ENCODE assay signal across 8 cellular contexts in genomic region chr17:55238931-55239297, GRCh38. TPM values are rescaled to one million over a fixed set of nuclear protein-coding genes. Genes with fewer than 3 reads are reported as not detected.
A peak's percentile ranks its signal among the peaks of the same experiment; 100 is the strongest.
DNase-seq lines count a peak whose midpoint lies in the region; TF ChIP-seq lines count a peak whose summit lies in the region.

No MANE protein-coding gene starts in this region.

- WGBS in adrenal gland, 4 donors: 1 to 3% (median 1%) methylated on average over 4 of the region's 4 CpGs

- DNase-seq in ELR (ENCODE audit: low read depth): peak; percentile 21
- DNase-seq in NCI-H1694 (lab: John Stamatoyannopoulos, UW): peak; percentile 30
- DNase-seq in adrenal gland: peak in 4 of 7 donors; percentile 21 to 68 (median 34)
- no peak for DNase-seq in activated CD4-positive, CD25-positive, alpha-beta regulatory T cell (lab: John Stamatoyannopoulos, UW)
- DNase-seq in AG08396 (ENCODE audit: low spot score): no peak

- no peaks in the 10 kb centered on the region for H3K9me3 ChIP-seq in HEK293 (ENCODE audit: control insufficient read depth, insufficient read depth, low read depth, low read length)
- no peaks in the 10 kb centered on the region for H3K9me3 ChIP-seq in adrenal gland (replicated peaks in 1 of 3)
- H3K9me3 ChIP-seq in iPS-15b (ENCODE audit: control insufficient read depth, insufficient read depth, low read length): no peaks in the 10 kb centered on the region
- H3K9me3 ChIP-seq in skeletal muscle tissue (ENCODE audit: control insufficient read depth in 3 of 3, low read length in 3 of 3): no peaks in the 10 kb centered on the region

- no peak for TF ChIP-seq POLR2A in adrenal gland (IDR thresholded peaks at IDR 0.05)

- intact Hi-C loops in adrenal gland (cut with DNase I): loop anchor here in 1 of 2 donors (10.0 kb wide), 1 partner anchor 184 kb away; no protein-coding TSS in a partner anchor

- H3K4me3 ChIP-seq in HEK293 (ENCODE audit: low read depth, low read length) (peak overlapping the region; percentile 53), adrenal gland (peak overlapping the region in 2 of 4 donors; percentile 39 to 63), iPS-15b (ENCODE audit: low read depth, low read length) (peak overlapping the region; percentile 77), skeletal muscle tissue (ENCODE audit: low read length in 3 of 3) (peak overlapping the region; percentile 76 to 86 (median 78))

- H3K27me3 ChIP-seq in adrenal gland: no peaks in the 10 kb centered on the region
- peaks cover 22% of the 10 kb centered on the region for H3K27me3 ChIP-seq in iPS-15b (ENCODE audit: control insufficient read depth, insufficient read depth, low read length)
- H3K27me3 ChIP-seq in skeletal muscle tissue (ENCODE audit: control insufficient read depth in 3 of 3, insufficient read depth in 3 of 3, low read length in 3 of 3): no peaks in the 10 kb centered on the region

- H3K4me1 ChIP-seq in HEK293 (ENCODE audit: control insufficient read depth, insufficient read depth, low read length) (no peaks in the 10 kb centered on the region), adrenal gland (replicated peaks in 1 of 2) (peaks cover 0 to 20% of the 10 kb centered on the region in 2 donors), iPS-15b (ENCODE audit: control insufficient read depth, insufficient read depth, low read length) (peaks cover 3% of the 10 kb centered on the region), skeletal muscle tissue (ENCODE audit: control insufficient read depth in 3 of 3, insufficient read depth in 3 of 3, low read length in 3 of 3) (peaks cover 5 to 14% (median 10%) of the 10 kb centered on the region in 3 donors)

- H3K9ac ChIP-seq in iPS-15b (ENCODE audit: low read depth, low read length): no peak overlapping the region
- H3K9ac ChIP-seq in skeletal muscle tissue (ENCODE audit: low read depth in 1 of 3, low read length in 3 of 3): peak overlapping the region; percentile 52 to 79 (median 73)

- CTCF ChIA-PET in HEK293 (lab: Yijun Ruan, JAX): interaction anchor here (0.5 to 1.7 kb wide), 9 partner anchors 16 to 1238 kb away, joined by 3 to 8 read pairs (median 3); partner anchors contain the start of gene HLF

- H3K27ac ChIP-seq in HEK293 (ENCODE audit: extremely low read depth, low read depth, low read length): no peak overlapping the region; the same call in 1 of the 2 replicates
- H3K27ac ChIP-seq in adrenal gland: peak overlapping the region in 3 of 5 donors; percentile 53 to 89 (median 84)
- no peak overlapping the region for H3K27ac ChIP-seq in skeletal muscle tissue (ENCODE audit: low read depth, low read length)

- POLR2A ChIA-PET in HEK293 (lab: Yijun Ruan, JAX): interaction anchor here (1.2 to 1.8 kb wide), 3 partner anchors 25 to 271 kb away, joined by 4 to 11 read pairs (median 5); partner anchors contain the start of genes COX11, HLF and STXBP4

- H3K36me3 ChIP-seq in HEK293 (ENCODE audit: control insufficient read depth in 2 of 2, insufficient read depth in 1 of 2, low read length in 2 of 2) (no peaks in the 10 kb centered on the region), adrenal gland (replicated peaks in 1 of 2) (no peaks in the 10 kb centered on the region), iPS-15b (ENCODE audit: control insufficient read depth, insufficient read depth, low read length) (no peaks in the 10 kb centered on the region), skeletal muscle tissue (ENCODE audit: control insufficient read depth in 3 of 3, insufficient read depth in 3 of 3, low read length in 3 of 3) (no peaks in the 10 kb centered on the region)

- TF ChIP-seq CTCF in HEK293 (tag by site-specific recombination; IDR thresholded peaks at IDR 0.05) (peak; percentile 25; the same call in 1 of the 2 replicates), adrenal gland (IDR thresholded peaks at IDR 0.05) (no peak)

TF ChIP-seq in HEK293, 187 proteins besides CTCF, POLR2A, EP300 and RAD21:
- peak; percentile 8 for TF ChIP-seq ZBTB20 (tag by site-specific recombination; IDR thresholded peaks at IDR 0.05)
- TF ChIP-seq KLF9 (tag by site-specific recombination; IDR thresholded peaks at IDR 0.05; ENCODE audit: low read depth): no peak
- TF ChIP-seq ZNF76 (tag by site-specific recombination; IDR thresholded peaks at IDR 0.05; ENCODE audit: borderline replicate concordance, low read depth): no peak
- TF ChIP-seq ZNF335 (tag by site-specific recombination; conservative IDR thresholded peaks at IDR 0.05): peak; percentile 65; the same call in 1 of the 2 replicates
- 0 out of 2 replicates have a peak, but pooled peaks have one; percentile 32 for TF ChIP-seq PRDM1 (tag by site-specific recombination; IDR thresholded peaks at IDR 0.05)
- TF ChIP-seq OSR2 (tag by site-specific recombination; IDR thresholded peaks at IDR 0.05): peak; percentile 57; the same call in 1 of the 2 replicates

RNA-seq across cellular contexts. Expression of gene HLF, which starts 25.8 kb away (rescaled TPM):
- total RNA-seq in adrenal gland (10 to 100 TPM; 15.0 to 74.3 (median 34.3) TPM), skeletal muscle tissue (4.7 TPM)
- polyA plus RNA-seq in adrenal gland: 10 to 100 TPM in 1 of 3 donors, 1 to 10 TPM in 2; 8.8 to 15.0 (median 9.7) TPM

Comparison
In these comparisons a context has a peak if more than half of its experiments do, and no peak if none do; other contexts are left out.
1. DNase-seq: peak in ELR (single experiment), NCI-H1694 (single experiment) and adrenal gland (4 of 7); none in activated CD4-positive, CD25-positive, alpha-beta regulatory T cell (0 of 4) and AG08396 (single experiment).
2. H3K27ac ChIP-seq: peak in adrenal gland (3 of 5); none in HEK293 (single experiment) and skeletal muscle tissue (single experiment).